In the genomic region with DNA sequence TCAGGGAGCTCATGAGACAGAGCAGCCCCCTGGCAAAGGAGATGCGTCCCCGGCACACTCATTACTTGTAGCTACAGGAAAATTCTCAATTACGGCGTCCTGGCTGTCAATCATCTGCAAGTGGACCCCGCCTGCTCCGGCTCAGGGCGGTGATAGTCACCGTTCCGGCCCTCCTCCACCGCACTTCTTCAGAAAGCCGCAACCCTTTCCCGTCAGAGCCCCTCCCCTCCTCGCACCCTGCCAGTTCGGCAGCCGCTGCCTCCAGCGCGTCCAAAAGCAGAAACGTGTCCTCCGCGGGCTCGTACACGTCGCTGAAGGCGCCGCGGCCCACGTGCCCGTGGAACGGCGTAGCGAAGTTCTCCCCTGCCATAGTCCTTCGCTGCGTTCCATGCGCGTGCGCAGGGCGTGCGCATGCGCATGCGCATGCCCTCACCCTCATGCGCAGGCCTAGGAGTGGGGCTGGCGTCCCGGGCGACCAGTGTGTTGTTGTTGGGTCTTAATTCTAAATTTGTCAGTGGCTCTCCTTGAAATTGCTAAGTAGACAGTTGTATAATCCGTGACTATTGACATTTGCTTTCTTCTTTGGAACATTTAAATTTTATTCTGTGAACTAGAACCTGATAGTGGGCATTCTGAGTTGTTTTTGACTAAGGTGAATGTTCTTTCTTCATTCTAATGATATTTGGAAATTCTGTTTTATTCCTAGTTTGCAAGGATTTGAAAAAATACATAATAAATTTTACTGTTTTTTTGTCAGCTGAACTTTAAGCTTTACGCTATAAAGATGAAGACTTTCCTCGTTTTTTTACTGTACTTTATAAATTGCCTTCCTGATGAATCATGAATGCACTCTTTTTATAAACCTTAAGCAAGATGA, we compare ENCODE assay signal across 1 cellular context.
TF ChIP-seq lines count a peak whose summit lies in the region.

No MANE protein-coding gene starts in this region.

TF ChIP-seq in HepG2, 621 proteins besides CTCF, POLR2A, EP300 and RAD21 (continued from another document and continues in another):
- TF ChIP-seq, protein P1, sequence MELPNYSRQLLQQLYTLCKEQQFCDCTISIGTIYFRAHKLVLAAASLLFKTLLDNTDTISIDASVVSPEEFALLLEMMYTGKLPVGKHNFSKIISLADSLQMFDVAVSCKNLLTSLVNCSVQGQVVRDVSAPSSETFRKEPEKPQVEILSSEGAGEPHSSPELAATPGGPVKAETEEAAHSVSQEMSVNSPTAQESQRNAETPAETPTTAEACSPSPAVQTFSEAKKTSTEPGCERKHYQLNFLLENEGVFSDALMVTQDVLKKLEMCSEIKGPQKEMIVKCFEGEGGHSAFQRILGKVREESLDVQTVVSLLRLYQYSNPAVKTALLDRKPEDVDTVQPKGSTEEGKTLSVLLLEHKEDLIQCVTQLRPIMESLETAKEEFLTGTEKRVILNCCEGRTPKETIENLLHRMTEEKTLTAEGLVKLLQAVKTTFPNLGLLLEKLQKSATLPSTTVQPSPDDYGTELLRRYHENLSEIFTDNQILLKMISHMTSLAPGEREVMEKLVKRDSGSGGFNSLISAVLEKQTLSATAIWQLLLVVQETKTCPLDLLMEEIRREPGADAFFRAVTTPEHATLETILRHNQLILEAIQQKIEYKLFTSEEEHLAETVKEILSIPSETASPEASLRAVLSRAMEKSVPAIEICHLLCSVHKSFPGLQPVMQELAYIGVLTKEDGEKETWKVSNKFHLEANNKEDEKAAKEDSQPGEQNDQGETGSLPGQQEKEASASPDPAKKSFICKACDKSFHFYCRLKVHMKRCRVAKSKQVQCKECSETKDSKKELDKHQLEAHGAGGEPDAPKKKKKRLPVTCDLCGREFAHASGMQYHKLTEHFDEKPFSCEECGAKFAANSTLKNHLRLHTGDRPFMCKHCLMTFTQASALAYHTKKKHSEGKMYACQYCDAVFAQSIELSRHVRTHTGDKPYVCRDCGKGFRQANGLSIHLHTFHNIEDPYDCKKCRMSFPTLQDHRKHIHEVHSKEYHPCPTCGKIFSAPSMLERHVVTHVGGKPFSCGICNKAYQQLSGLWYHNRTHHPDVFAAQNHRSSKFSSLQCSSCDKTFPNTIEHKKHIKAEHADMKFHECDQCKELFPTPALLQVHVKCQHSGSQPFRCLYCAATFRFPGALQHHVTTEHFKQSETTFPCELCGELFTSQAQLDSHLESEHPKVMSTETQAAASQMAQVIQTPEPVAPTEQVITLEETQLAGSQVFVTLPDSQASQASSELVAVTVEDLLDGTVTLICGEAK (IDR thresholded peaks at IDR 0.05) = no peak
- TF ChIP-seq, protein P1 (CRISPR knock-in tag; IDR thresholded peaks at IDR 0.05) = peak; percentile 95
- TF ChIP-seq, protein P2, sequence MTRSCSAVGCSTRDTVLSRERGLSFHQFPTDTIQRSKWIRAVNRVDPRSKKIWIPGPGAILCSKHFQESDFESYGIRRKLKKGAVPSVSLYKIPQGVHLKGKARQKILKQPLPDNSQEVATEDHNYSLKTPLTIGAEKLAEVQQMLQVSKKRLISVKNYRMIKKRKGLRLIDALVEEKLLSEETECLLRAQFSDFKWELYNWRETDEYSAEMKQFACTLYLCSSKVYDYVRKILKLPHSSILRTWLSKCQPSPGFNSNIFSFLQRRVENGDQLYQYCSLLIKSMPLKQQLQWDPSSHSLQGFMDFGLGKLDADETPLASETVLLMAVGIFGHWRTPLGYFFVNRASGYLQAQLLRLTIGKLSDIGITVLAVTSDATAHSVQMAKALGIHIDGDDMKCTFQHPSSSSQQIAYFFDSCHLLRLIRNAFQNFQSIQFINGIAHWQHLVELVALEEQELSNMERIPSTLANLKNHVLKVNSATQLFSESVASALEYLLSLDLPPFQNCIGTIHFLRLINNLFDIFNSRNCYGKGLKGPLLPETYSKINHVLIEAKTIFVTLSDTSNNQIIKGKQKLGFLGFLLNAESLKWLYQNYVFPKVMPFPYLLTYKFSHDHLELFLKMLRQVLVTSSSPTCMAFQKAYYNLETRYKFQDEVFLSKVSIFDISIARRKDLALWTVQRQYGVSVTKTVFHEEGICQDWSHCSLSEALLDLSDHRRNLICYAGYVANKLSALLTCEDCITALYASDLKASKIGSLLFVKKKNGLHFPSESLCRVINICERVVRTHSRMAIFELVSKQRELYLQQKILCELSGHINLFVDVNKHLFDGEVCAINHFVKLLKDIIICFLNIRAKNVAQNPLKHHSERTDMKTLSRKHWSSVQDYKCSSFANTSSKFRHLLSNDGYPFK (CRISPR knock-in tag; IDR thresholded peaks at IDR 0.05; ENCODE audit: borderline replicate concordance) = peak; percentile 96
- TF ChIP-seq ZNF34 (CRISPR knock-in tag; IDR thresholded peaks at IDR 0.05; ENCODE audit: borderline replicate concordance) = 0 out of 2 replicates have a peak, but pooled peaks have one; percentile 83
- TF ChIP-seq, protein P3, sequence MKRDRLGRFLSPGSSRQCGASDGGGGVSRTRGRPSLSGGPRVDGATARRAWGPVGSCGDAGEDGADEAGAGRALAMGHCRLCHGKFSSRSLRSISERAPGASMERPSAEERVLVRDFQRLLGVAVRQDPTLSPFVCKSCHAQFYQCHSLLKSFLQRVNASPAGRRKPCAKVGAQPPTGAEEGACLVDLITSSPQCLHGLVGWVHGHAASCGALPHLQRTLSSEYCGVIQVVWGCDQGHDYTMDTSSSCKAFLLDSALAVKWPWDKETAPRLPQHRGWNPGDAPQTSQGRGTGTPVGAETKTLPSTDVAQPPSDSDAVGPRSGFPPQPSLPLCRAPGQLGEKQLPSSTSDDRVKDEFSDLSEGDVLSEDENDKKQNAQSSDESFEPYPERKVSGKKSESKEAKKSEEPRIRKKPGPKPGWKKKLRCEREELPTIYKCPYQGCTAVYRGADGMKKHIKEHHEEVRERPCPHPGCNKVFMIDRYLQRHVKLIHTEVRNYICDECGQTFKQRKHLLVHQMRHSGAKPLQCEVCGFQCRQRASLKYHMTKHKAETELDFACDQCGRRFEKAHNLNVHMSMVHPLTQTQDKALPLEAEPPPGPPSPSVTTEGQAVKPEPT (CRISPR knock-in tag; IDR thresholded peaks at IDR 0.05; ENCODE audit: low read depth) = peak; percentile 98
- TF ChIP-seq ZNF724P (CRISPR knock-in tag; IDR thresholded peaks at IDR 0.05; ENCODE audit: borderline replicate concordance) = peak; percentile 93
- TF ChIP-seq, protein P4, sequence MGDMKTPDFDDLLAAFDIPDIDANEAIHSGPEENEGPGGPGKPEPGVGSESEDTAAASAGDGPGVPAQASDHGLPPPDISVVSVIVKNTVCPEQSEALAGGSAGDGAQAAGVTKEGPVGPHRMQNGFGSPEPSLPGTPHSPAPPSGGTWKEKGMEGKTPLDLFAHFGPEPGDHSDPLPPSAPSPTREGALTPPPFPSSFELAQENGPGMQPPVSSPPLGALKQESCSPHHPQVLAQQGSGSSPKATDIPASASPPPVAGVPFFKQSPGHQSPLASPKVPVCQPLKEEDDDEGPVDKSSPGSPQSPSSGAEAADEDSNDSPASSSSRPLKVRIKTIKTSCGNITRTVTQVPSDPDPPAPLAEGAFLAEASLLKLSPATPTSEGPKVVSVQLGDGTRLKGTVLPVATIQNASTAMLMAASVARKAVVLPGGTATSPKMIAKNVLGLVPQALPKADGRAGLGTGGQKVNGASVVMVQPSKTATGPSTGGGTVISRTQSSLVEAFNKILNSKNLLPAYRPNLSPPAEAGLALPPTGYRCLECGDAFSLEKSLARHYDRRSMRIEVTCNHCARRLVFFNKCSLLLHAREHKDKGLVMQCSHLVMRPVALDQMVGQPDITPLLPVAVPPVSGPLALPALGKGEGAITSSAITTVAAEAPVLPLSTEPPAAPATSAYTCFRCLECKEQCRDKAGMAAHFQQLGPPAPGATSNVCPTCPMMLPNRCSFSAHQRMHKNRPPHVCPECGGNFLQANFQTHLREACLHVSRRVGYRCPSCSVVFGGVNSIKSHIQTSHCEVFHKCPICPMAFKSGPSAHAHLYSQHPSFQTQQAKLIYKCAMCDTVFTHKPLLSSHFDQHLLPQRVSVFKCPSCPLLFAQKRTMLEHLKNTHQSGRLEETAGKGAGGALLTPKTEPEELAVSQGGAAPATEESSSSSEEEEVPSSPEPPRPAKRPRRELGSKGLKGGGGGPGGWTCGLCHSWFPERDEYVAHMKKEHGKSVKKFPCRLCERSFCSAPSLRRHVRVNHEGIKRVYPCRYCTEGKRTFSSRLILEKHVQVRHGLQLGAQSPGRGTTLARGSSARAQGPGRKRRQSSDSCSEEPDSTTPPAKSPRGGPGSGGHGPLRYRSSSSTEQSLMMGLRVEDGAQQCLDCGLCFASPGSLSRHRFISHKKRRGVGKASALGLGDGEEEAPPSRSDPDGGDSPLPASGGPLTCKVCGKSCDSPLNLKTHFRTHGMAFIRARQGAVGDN (CRISPR knock-in tag; IDR thresholded peaks at IDR 0.05) = peak; percentile 100
- TF ChIP-seq ZNF451 (CRISPR knock-in tag; IDR thresholded peaks at IDR 0.05) = peak; percentile 99
- peak; percentile 97; the same call in 1 of the 2 replicates for TF ChIP-seq ZNF577 (CRISPR knock-in tag; IDR thresholded peaks at IDR 0.05; ENCODE audit: borderline replicate concordance, low read depth)
- TF ChIP-seq FOXO1 (CRISPR knock-in tag; IDR thresholded peaks at IDR 0.05) = peak; percentile 89
- no peak for TF ChIP-seq HNRNPUL1 (IDR thresholded peaks at IDR 0.05; ENCODE audit: low read depth, low read length)
- TF ChIP-seq ADNP (CRISPR knock-in tag; IDR thresholded peaks at IDR 0.05) = no peak
- 0 out of 2 replicates have a peak, but pooled peaks have one; percentile 67 for TF ChIP-seq ZNF672 (CRISPR knock-in tag; IDR thresholded peaks at IDR 0.05)
- TF ChIP-seq ZNF563 (CRISPR knock-in tag; IDR thresholded peaks at IDR 0.05) = peak; percentile 99
- TF ChIP-seq, protein P5, sequence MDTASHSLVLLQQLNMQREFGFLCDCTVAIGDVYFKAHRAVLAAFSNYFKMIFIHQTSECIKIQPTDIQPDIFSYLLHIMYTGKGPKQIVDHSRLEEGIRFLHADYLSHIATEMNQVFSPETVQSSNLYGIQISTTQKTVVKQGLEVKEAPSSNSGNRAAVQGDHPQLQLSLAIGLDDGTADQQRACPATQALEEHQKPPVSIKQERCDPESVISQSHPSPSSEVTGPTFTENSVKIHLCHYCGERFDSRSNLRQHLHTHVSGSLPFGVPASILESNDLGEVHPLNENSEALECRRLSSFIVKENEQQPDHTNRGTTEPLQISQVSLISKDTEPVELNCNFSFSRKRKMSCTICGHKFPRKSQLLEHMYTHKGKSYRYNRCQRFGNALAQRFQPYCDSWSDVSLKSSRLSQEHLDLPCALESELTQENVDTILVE (CRISPR knock-in tag; IDR thresholded peaks at IDR 0.05) = peak; percentile 75; the same call in 1 of the 2 replicates
- TF ChIP-seq CBFB (CRISPR knock-in tag; IDR thresholded peaks at IDR 0.05) = peak; percentile 90
- peak; percentile 95; the same call in 1 of the 2 replicates for TF ChIP-seq SAFB2 (CRISPR knock-in tag; IDR thresholded peaks at IDR 0.05; ENCODE audit: borderline replicate concordance, low read depth)
- no peak for TF ChIP-seq GTF2F1 (IDR thresholded peaks at IDR 0.05; ENCODE audit: low read length)
- TF ChIP-seq SATB2 (CRISPR knock-in tag; IDR thresholded peaks at IDR 0.05) = peak; percentile 97
- TF ChIP-seq ZNF10 (CRISPR knock-in tag; IDR thresholded peaks at IDR 0.05; ENCODE audit: borderline replicate concordance, low read depth) = no peak
- peak; percentile 93 for TF ChIP-seq POLR2G (IDR thresholded peaks at IDR 0.05; ENCODE audit: low read depth, low read length)
- TF ChIP-seq ZNF24 (IDR thresholded peaks at IDR 0.05) = peak; percentile 56; the same call in 1 of the 2 replicates
- 0 out of 2 replicates have a peak, but pooled peaks have one; percentile 57 for TF ChIP-seq FOXM1 (CRISPR knock-in tag; IDR thresholded peaks at IDR 0.05)
- TF ChIP-seq FOXP1 (IDR thresholded peaks at IDR 0.05) = no peak
- peak; percentile 46 for TF ChIP-seq FOXP1 (CRISPR knock-in tag; IDR thresholded peaks at IDR 0.05)
- TF ChIP-seq SALL1 (CRISPR knock-in tag; IDR thresholded peaks at IDR 0.05) = peak; percentile 100
- TF ChIP-seq ZNF333 (CRISPR knock-in tag; IDR thresholded peaks at IDR 0.05; ENCODE audit: borderline replicate concordance) = peak; percentile 98
- TF ChIP-seq, protein P6, sequence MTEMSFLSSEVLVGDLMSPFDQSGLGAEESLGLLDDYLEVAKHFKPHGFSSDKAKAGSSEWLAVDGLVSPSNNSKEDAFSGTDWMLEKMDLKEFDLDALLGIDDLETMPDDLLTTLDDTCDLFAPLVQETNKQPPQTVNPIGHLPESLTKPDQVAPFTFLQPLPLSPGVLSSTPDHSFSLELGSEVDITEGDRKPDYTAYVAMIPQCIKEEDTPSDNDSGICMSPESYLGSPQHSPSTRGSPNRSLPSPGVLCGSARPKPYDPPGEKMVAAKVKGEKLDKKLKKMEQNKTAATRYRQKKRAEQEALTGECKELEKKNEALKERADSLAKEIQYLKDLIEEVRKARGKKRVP (CRISPR knock-in tag; IDR thresholded peaks at IDR 0.05) = no peak; a peak in 1 of 4 replicates
- peak; percentile 89 for TF ChIP-seq ESRRA (CRISPR knock-in tag; IDR thresholded peaks at IDR 0.05; ENCODE audit: low read depth)
- TF ChIP-seq MAF1 (CRISPR knock-in tag; IDR thresholded peaks at IDR 0.05; ENCODE audit: borderline replicate concordance) = peak; percentile 93; the same call in 1 of the 2 replicates
- peak; percentile 91; the same call in 1 of the 2 replicates for TF ChIP-seq ZNF431 (CRISPR knock-in tag; IDR thresholded peaks at IDR 0.05; ENCODE audit: borderline replicate concordance, low read depth)
- peak; percentile 96 for TF ChIP-seq MYNN (CRISPR knock-in tag; IDR thresholded peaks at IDR 0.05; ENCODE audit: low read depth)
